In genomic region chr12:5533368-5533767, GRCh38 we compare ENCODE assay signal across 1 cellular context.
TF ChIP-seq lines count a peak whose summit lies in the region.

No MANE protein-coding gene starts in this region.

TF ChIP-seq in HepG2, 621 proteins besides CTCF, POLR2A, EP300 and RAD21 (continued from another document):
- TF ChIP-seq ZNF484 (CRISPR knock-in tag; IDR thresholded peaks at IDR 0.05; ENCODE audit: borderline replicate concordance, low read depth) (no peak), ZNF503 (CRISPR knock-in tag; IDR thresholded peaks at IDR 0.05) (no peak), ZNF570 (CRISPR knock-in tag; IDR thresholded peaks at IDR 0.05; ENCODE audit: borderline replicate concordance) (no peak), ZNF577 (CRISPR knock-in tag; IDR thresholded peaks at IDR 0.05; ENCODE audit: borderline replicate concordance, low read depth) (no peak), ZNF557 (CRISPR knock-in tag; IDR thresholded peaks at IDR 0.05) (no peak), ZNF766 (CRISPR knock-in tag; IDR thresholded peaks at IDR 0.05; ENCODE audit: borderline replicate concordance) (no peak), SIX4 (CRISPR knock-in tag; IDR thresholded peaks at IDR 0.05) (no peak)
- TF ChIP-seq, protein P1, sequence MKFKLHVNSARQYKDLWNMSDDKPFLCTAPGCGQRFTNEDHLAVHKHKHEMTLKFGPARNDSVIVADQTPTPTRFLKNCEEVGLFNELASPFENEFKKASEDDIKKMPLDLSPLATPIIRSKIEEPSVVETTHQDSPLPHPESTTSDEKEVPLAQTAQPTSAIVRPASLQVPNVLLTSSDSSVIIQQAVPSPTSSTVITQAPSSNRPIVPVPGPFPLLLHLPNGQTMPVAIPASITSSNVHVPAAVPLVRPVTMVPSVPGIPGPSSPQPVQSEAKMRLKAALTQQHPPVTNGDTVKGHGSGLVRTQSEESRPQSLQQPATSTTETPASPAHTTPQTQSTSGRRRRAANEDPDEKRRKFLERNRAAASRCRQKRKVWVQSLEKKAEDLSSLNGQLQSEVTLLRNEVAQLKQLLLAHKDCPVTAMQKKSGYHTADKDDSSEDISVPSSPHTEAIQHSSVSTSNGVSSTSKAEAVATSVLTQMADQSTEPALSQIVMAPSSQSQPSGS (CRISPR knock-in tag; IDR thresholded peaks at IDR 0.05), result no peak
- TF ChIP-seq, protein P2, sequence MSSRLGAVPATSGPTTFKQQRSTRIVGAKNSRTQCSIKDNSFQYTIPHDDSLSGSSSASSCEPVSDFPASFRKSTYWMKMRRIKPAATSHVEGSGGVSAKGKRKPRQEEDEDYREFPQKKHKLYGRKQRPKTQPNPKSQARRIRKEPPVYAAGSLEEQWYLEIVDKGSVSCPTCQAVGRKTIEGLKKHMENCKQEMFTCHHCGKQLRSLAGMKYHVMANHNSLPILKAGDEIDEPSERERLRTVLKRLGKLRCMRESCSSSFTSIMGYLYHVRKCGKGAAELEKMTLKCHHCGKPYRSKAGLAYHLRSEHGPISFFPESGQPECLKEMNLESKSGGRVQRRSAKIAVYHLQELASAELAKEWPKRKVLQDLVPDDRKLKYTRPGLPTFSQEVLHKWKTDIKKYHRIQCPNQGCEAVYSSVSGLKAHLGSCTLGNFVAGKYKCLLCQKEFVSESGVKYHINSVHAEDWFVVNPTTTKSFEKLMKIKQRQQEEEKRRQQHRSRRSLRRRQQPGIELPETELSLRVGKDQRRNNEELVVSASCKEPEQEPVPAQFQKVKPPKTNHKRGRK (CRISPR knock-in tag; IDR thresholded peaks at IDR 0.05), result no peak
